Comparison of ENCODE assay signal across 17 cellular contexts in genomic region chr10:131735577-131735976, GRCh38.
"Had no signal": no experiment of that assay in that cellular context is flagged by ENCODE, and none has a peak within 500 bp of the region (broad histone marks: within the 10 kb centered on the region; RNA-seq: fewer than 3 reads in every experiment).

No MANE protein-coding gene starts in this region.

- H3K4me1 Mint-ChIP-seq: central memory CD8-positive, alpha-beta T cell; memory B cell had no signal

- ATAC-seq: effector memory CD8-positive, alpha-beta T cell; gastroesophageal sphincter; left lung; lower lobe of right lung; stimulated activated effector memory CD8-positive, alpha-beta T cell treated with anti-CD3 and anti-CD28 coated beads, Interleukin-12 subunit alpha, Interleukin-12 subunit beta, amount 100 ng/mL, for 72 hours had no signal

- H3K4me3 Mint-ChIP-seq: central memory CD8-positive, alpha-beta T cell; dendritic cell treated with granulocyte-macrophage colony-stimulating factor and Interleukin-4, amounts not matched to agents 40 ng/mL and 50 ng/mL, for 4 days; effector memory CD8-positive, alpha-beta T cell; memory B cell; nephron progenitor cell; stimulated activated effector memory CD8-positive, alpha-beta T cell treated with anti-CD3 and anti-CD28 coated beads, Interleukin-12 subunit alpha, Interleukin-12 subunit beta, amount 100 ng/mL, for 72 hours; stimulated activated naive CD8-positive, alpha-beta T cell treated with anti-CD3 and anti-CD28 coated beads, Interleukin-15, Interleukin-2, amounts not matched to agents 100 ng/mL and 50 ng/mL, for 24 hours had no signal

- H3K27me3 Mint-ChIP-seq: central memory CD8-positive, alpha-beta T cell had no signal

- H3K27ac Mint-ChIP-seq: dendritic cell treated with granulocyte-macrophage colony-stimulating factor and Interleukin-4, amounts not matched to agents 40 ng/mL and 50 ng/mL, for 4 days; effector memory CD8-positive, alpha-beta T cell; memory B cell; nephron progenitor cell; stimulated activated effector memory CD8-positive, alpha-beta T cell treated with anti-CD3 and anti-CD28 coated beads, Interleukin-12 subunit alpha, Interleukin-12 subunit beta, amount 100 ng/mL, for 72 hours; stimulated activated naive CD8-positive, alpha-beta T cell treated with anti-CD3 and anti-CD28 coated beads, Interleukin-15, Interleukin-2, amounts not matched to agents 100 ng/mL and 50 ng/mL, for 24 hours had no signal

- DNase-seq: effector memory CD8-positive, alpha-beta T cell; esophagus squamous epithelium; foreskin fibroblast; glutamatergic neuron; lower lobe of right lung; midbrain; nephron progenitor cell; stimulated activated CD4-positive, alpha-beta T cell treated with anti-CD3 and anti-CD28 coated beads, Interleukin-4, amount 100 ng/mL, for 1 hour; stimulated activated CD8-positive, alpha-beta memory T cell treated with anti-CD3 and anti-CD28 coated beads, Interleukin-4, amount 100 ng/mL, for 48 hours; testis had no signal

- H3K36me3 Mint-ChIP-seq: memory B cell; stimulated activated effector memory CD8-positive, alpha-beta T cell treated with anti-CD3 and anti-CD28 coated beads, Interleukin-12 subunit alpha, Interleukin-12 subunit beta, amount 100 ng/mL, for 72 hours had no signal
